36 cellular contexts compared by ENCODE assay signal in the genomic region with DNA sequence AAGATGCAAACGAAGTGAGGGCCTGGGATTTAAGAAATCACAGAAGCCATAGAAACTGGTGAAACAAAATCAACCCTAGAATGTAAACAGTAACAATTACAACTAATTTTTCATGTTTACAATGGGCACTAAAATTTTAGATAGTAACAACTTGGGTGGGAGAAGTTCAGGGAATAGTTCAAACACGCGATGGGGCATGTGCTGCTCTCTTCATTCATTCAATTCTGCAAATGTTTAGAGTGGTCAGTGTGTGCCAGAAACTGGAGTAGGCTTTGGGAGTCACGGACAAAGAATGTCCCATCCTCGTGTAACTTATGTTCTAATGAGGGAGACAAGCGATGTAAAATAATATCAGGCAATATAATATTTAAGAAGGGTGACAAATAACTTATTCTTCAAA.
DNase-seq lines count a peak whose midpoint lies in the region; ATAC-seq, FAIRE-seq and TF ChIP-seq lines count a peak whose summit lies in the region.
"Had no signal": no experiment of that assay in that cellular context is flagged by ENCODE, and none has a peak within 500 bp of the region (broad histone marks: within the 10 kb centered on the region; RNA-seq: fewer than 3 reads in every experiment).

No MANE protein-coding gene starts in this region.

- H3K27me3 Mint-ChIP-seq in HFFc6 (ENCODE audit: insufficient read depth) (peaks cover 27% of the 10 kb centered on the region), endothelial cell (ENCODE audit: unreplicated experiment) (peaks cover 5% of the 10 kb centered on the region)
- H3K27me3 Mint-ChIP-seq in CD8-positive, alpha-beta memory T cell: peaks cover 0 to 8% of the 10 kb centered on the region in 2 donors
- H3K27me3 Mint-ChIP-seq: B cell; CD4-positive, alpha-beta T cell; CD4-positive, CD25-positive, alpha-beta regulatory T cell had no signal

- H3K27ac ChIP-seq in SJSA1: peak overlapping the region; percentile 63
- H3K27ac ChIP-seq in CD8-positive, alpha-beta memory T cell (ENCODE audit: low read depth, low read length): no peak overlapping the region
- H3K27ac ChIP-seq: 22Rv1; A549; BLaER1; BLaER1 treated with 17β-estradiol and CSF1 and Interleukin-3, amounts not matched to agents 10 nM and 100 nM; C4-2B had no signal

- DNase-seq in HFFc6: no peak
- peak; percentile 71 to 86 for DNase-seq in SJSA1 (ENCODE audit: low read depth in 1 of 2, low spot score in 2 of 2)
- DNase-seq in endothelial cell (ENCODE audit: low spot score): no peak
- DNase-seq in CD8-positive, alpha-beta memory T cell: no peak
- DNase-seq in islet precursor cell: no peak
- DNase-seq in NCI-H128 (lab: John Stamatoyannopoulos, UW; ENCODE audit: unreplicated experiment): no peak
- DNase-seq: 8988T; ACHN; AML-193; BE2C; C1 segment of cervical spinal cord; Caco-2; Calu3; CD4-positive, alpha-beta memory T cell; CD4-positive, alpha-beta T cell; CD4-positive, CD25-positive, alpha-beta regulatory T cell; CD8-positive, alpha-beta T cell; COR-L47; DMS 273 treated with DMSO at 0.1 percent for 48 hours; DMS153; DMS53; DMS79; DMS79 treated with DMSO at 0.1 percent for 48 hours; DND-41; EL had no signal

- POLR2A ChIA-PET in CD8-positive, alpha-beta memory T cell (lab: Charles Lee): no interaction called here

- peak; percentile 88 for FAIRE-seq in endometrium (lab: Jason Lieb, UNC)
- FAIRE-seq: A204.1, A549, D721Med had no signal

- H3K9me3 ChIP-seq in SJSA1 (replicated peaks): no peaks in the 10 kb centered on the region
- no peaks in the 10 kb centered on the region for H3K9me3 ChIP-seq in CD8-positive, alpha-beta memory T cell (ENCODE audit: low read length)
- H3K9me3 ChIP-seq: A549, BE2C, Caco-2 had no signal

- H3K36me3 Mint-ChIP-seq in HFFc6 (ENCODE audit: low read depth) (peaks cover 50% of the 10 kb centered on the region), endothelial cell (ENCODE audit: low read depth, unreplicated experiment) (no peaks in the 10 kb centered on the region)
- H3K36me3 Mint-ChIP-seq in CD8-positive, alpha-beta memory T cell: no peaks in the 10 kb centered on the region
- H3K36me3 Mint-ChIP-seq: CD14-positive monocyte; CD4-positive, alpha-beta memory T cell; CD4-positive, CD25-positive, alpha-beta regulatory T cell; CD8-positive, alpha-beta T cell had no signal

- H3K4me1 ChIP-seq in SJSA1 (replicated peaks): peaks cover 37% of the 10 kb centered on the region
- no peaks in the 10 kb centered on the region for H3K4me1 ChIP-seq in CD8-positive, alpha-beta memory T cell (ENCODE audit: insufficient read depth, low read length)
- H3K4me1 ChIP-seq: BE2C, BLaER1 had no signal

- TF ChIP-seq CTCF in HFFc6 (IDR thresholded peaks at IDR 0.05): no peak
- TF ChIP-seq CTCF in endothelial cell (IDR thresholded peaks at IDR 0.05; ENCODE audit: unreplicated experiment): no peak

- no peaks in the 10 kb centered on the region for H3K27me3 ChIP-seq in SJSA1 (replicated peaks)
- no peaks in the 10 kb centered on the region for H3K27me3 ChIP-seq in CD8-positive, alpha-beta memory T cell (ENCODE audit: insufficient read depth, low read length, poor library complexity, severe bottlenecking)
- H3K27me3 ChIP-seq: BE2C; BLaER1; BLaER1 treated with 17β-estradiol and CSF1 and Interleukin-3, amounts not matched to agents 10 nM and 100 nM had no signal

- H3K4me3 Mint-ChIP-seq in HFFc6: 0 out of 2 replicates have a peak overlapping the region, but pooled peaks have one; percentile 1
- H3K4me3 Mint-ChIP-seq in endothelial cell (ENCODE audit: unreplicated experiment): no peak overlapping the region
- H3K4me3 Mint-ChIP-seq in CD8-positive, alpha-beta memory T cell: no peak overlapping the region
- H3K4me3 Mint-ChIP-seq: B cell; CD14-positive monocyte; CD4-positive, alpha-beta memory T cell; CD4-positive, alpha-beta T cell; CD4-positive, CD25-positive, alpha-beta regulatory T cell; CD8-positive, alpha-beta T cell had no signal

- H3K9me3 Mint-ChIP-seq in HFFc6 (peaks cover 26% of the 10 kb centered on the region), endothelial cell (ENCODE audit: unreplicated experiment) (no peaks in the 10 kb centered on the region)
- H3K9me3 Mint-ChIP-seq in CD8-positive, alpha-beta memory T cell: peaks cover 0 to 9% (median 4%) of the 10 kb centered on the region in 5 donors
- H3K9me3 Mint-ChIP-seq: CD4-positive, alpha-beta T cell had no signal

- no peak for ATAC-seq in GM19455 (IDR thresholded peaks at IDR 0.05; ENCODE audit: unreplicated experiment)
- ATAC-seq: A549; CD8-positive, alpha-beta T cell had no signal

- peaks cover 14% of the 10 kb centered on the region for H3K4me1 Mint-ChIP-seq in HFFc6 (ENCODE audit: low read depth)
- peaks cover 22% of the 10 kb centered on the region for H3K4me1 Mint-ChIP-seq in endothelial cell (ENCODE audit: unreplicated experiment)
- H3K4me1 Mint-ChIP-seq in CD8-positive, alpha-beta memory T cell: no peaks in the 10 kb centered on the region
- H3K4me1 Mint-ChIP-seq: B cell; CD14-positive monocyte; CD4-positive, alpha-beta memory T cell; CD4-positive, CD25-positive, alpha-beta regulatory T cell had no signal

- no peak overlapping the region for H3K4me3 ChIP-seq in SJSA1
- H3K4me3 ChIP-seq in CD8-positive, alpha-beta memory T cell (ENCODE audit: low read length): no peak overlapping the region
- H3K4me3 ChIP-seq: A549; BLaER1; BLaER1 treated with 17β-estradiol and CSF1 and Interleukin-3, amounts not matched to agents 10 nM and 100 nM had no signal

- H3K36me3 ChIP-seq in SJSA1: no peaks in the 10 kb centered on the region; the same call in 1 of the 2 replicates
- H3K36me3 ChIP-seq in CD8-positive, alpha-beta memory T cell (ENCODE audit: insufficient read depth, low read length): no peaks in the 10 kb centered on the region
- H3K36me3 ChIP-seq: BE2C; BLaER1; BLaER1 treated with 17β-estradiol and CSF1 and Interleukin-3, amounts not matched to agents 10 nM and 100 nM had no signal

- H3K27ac Mint-ChIP-seq in HFFc6 (peak overlapping the region; percentile 58), endothelial cell (ENCODE audit: unreplicated experiment) (peak overlapping the region; percentile 91)
- no peak overlapping the region for H3K27ac Mint-ChIP-seq in CD8-positive, alpha-beta memory T cell
- H3K27ac Mint-ChIP-seq: B cell; CD14-positive monocyte; CD4-positive, alpha-beta memory T cell; CD4-positive, alpha-beta T cell; CD4-positive, CD25-positive, alpha-beta regulatory T cell; CD8-positive, alpha-beta T cell had no signal

- CTCF ChIA-PET in CD8-positive, alpha-beta memory T cell (lab: Charles Lee): no interaction called here

Comparison
In these comparisons a context has a peak if more than half of its experiments do, and no peak if none do; other contexts are left out.
1. DNase-seq: peak in SJSA1 (2 of 2); none in HFFc6 (single experiment), endothelial cell (single experiment), CD8-positive, alpha-beta memory T cell (0 of 5), islet precursor cell (single experiment) and NCI-H128 (single experiment).
2. H3K27ac Mint-ChIP-seq: peak in HFFc6 (single experiment) and endothelial cell (single experiment); none in CD8-positive, alpha-beta memory T cell (0 of 8).